16 cellular contexts compared by ENCODE assay signal in the genomic region with DNA sequence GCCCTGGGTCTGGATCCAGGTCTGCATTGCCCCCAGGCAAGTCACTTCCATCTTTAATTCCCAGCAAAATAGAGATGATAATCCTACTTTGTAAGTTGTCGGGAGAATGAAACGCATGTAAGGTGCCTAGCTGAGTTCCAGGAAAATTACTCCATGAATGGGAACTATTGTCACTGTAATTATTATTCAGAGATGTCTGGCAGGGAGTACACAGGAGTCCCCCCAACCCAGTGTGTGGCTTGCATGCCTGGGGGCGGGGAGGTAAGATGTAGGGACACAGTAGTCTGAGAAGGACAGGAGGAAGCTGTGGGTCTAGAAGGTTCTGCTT.
"Had no signal": no experiment of that assay in that cellular context is flagged by ENCODE, and none has a peak within 500 bp of the region (broad histone marks: within the 10 kb centered on the region; RNA-seq: fewer than 3 reads in every experiment).

No MANE protein-coding gene starts in this region.

- H3K4me3 ChIP-seq: adrenal gland, hepatocyte, lung, psoas muscle, sigmoid colon, upper lobe of left lung had no signal

- H3K36me3 Mint-ChIP-seq: stimulated activated naive B cell treated with anti-CD40 and anti-IgM and Interleukin-4, amounts not matched to agents 10 μg/mL and 1 μg/mL and 100 μg/mL, for 72 hours had no signal

- H3K27ac Mint-ChIP-seq: dendritic cell treated with granulocyte-macrophage colony-stimulating factor and Interleukin-4, amounts not matched to agents 40 ng/mL and 50 ng/mL, for 4 days; stimulated activated naive B cell treated with anti-CD40 and anti-IgM and Interleukin-4, amounts not matched to agents 10 μg/mL and 1 μg/mL and 100 μg/mL, for 72 hours; T-helper 1 cell treated with Interleukin-12 subunit alpha and Interleukin-12 subunit beta and Interleukin-4 antibody, amounts not matched to agents 30 μg/mL and 1 μg/mL, for 36 hours had no signal

- H3K9me3 Mint-ChIP-seq: central memory CD8-positive, alpha-beta T cell; dendritic cell treated with granulocyte-macrophage colony-stimulating factor and Interleukin-4, amounts not matched to agents 40 ng/mL and 50 ng/mL, for 4 days; stimulated activated naive B cell treated with anti-CD40 and anti-IgM and Interleukin-4, amounts not matched to agents 10 μg/mL and 1 μg/mL and 100 μg/mL, for 72 hours; T-helper 1 cell treated with Interleukin-12 subunit alpha and Interleukin-12 subunit beta and Interleukin-4 antibody, amounts not matched to agents 30 μg/mL and 1 μg/mL, for 36 hours had no signal

- H3K27ac ChIP-seq: adrenal gland, hepatocyte, psoas muscle, sigmoid colon, upper lobe of left lung had no signal

- DNase-seq: activated CD4-positive, alpha-beta T cell treated with anti-CD3 and anti-CD28 coated beads, Interleukin-2, amount 50 U/mL, for 1 hour; activated CD4-positive, CD25-positive, alpha-beta regulatory T cell; activated naive CD4-positive, alpha-beta T cell treated with anti-CD3 and anti-CD28 coated beads, Interleukin-2, amount 50 U/mL, for 16 hours; kidney glomerular epithelial cell; naive B cell; psoas muscle; sigmoid colon; stimulated activated CD4-positive, alpha-beta T cell treated with anti-CD3 and anti-CD28 coated beads, Interleukin-2, amount 100 ng/mL, for 24 hours; stimulated activated naive B cell treated with anti-CD40 and anti-IgM and Interleukin-4, amounts not matched to agents 10 μg/mL and 1 μg/mL and 100 μg/mL, for 72 hours; upper lobe of left lung had no signal

- H3K4me1 ChIP-seq: psoas muscle, sigmoid colon had no signal

- H3K4me3 Mint-ChIP-seq: central memory CD8-positive, alpha-beta T cell; dendritic cell treated with granulocyte-macrophage colony-stimulating factor and Interleukin-4, amounts not matched to agents 40 ng/mL and 50 ng/mL, for 4 days; naive B cell; stimulated activated naive B cell treated with anti-CD40 and anti-IgM and Interleukin-4, amounts not matched to agents 10 μg/mL and 1 μg/mL and 100 μg/mL, for 72 hours; T-helper 1 cell treated with Interleukin-12 subunit alpha and Interleukin-12 subunit beta and Interleukin-4 antibody, amounts not matched to agents 30 μg/mL and 1 μg/mL, for 36 hours had no signal

- H3K36me3 ChIP-seq: adrenal gland, sigmoid colon, upper lobe of left lung had no signal

- H3K9me3 ChIP-seq: adrenal gland, psoas muscle, sigmoid colon, upper lobe of left lung had no signal
